Comparison of ENCODE assay signal across 9 cellular contexts in the genomic region with DNA sequence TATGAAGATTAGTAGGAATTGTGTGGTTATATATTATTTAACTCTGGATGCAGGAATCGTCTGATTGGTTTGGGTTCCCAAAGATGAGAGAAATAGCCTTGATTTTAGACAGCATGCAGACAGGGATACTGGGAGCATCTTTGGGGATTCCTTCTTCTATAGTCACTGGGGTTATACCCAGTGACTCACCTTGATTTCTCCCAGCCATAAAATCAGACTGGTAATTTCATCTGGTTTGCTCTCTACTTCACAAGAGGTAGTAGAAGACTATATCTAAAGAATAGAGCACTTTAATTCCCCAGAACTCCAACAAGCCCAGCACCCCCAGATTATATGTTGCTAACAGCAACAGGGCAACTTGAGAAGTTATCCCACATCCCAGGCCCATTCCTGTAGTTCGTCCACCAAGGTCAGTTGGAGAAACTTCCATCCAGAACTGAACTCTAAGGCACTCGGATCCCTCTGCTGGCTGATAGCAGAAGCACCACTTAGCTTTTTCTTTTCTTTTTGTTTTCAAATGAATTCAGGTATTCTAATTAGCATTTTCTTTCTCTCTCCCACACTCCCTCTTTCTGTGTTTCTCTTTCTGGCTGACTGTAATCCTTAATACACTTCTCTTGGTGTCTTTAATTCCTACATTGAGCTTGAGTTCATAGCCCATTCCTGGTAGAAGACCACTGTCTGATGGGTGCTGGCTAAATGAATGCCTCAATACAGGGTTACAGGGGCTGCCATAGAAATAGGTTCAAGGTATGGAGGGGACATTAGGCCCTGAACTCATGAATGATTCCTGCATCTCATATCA. TPM values are rescaled to one million over a fixed set of nuclear protein-coding genes. Genes with fewer than 3 reads are reported as not detected.
DNase-seq lines count a peak whose midpoint lies in the region; ATAC-seq and TF ChIP-seq lines count a peak whose summit lies in the region.
"Had no signal": no experiment of that assay in that cellular context is flagged by ENCODE, and none has a peak within 500 bp of the region (broad histone marks: within the 10 kb centered on the region; RNA-seq: fewer than 3 reads in every experiment).

No MANE protein-coding gene starts in this region.

- H3K4me3 Mint-ChIP-seq in CD4-positive, alpha-beta memory T cell = peak overlapping the region in 7 of 8 donors; percentile 32 to 82 (median 63)
- H3K4me3 Mint-ChIP-seq in central memory CD8-positive, alpha-beta T cell = no peak overlapping the region
- H3K4me3 Mint-ChIP-seq: T-helper 1 cell treated with Interleukin-12 subunit alpha and Interleukin-12 subunit beta and Interleukin-4 antibody, amounts not matched to agents 30 μg/mL and 1 μg/mL, for 36 hours had no signal

- intact Hi-C loops in CD4-positive, alpha-beta memory T cell (cut with micrococcal nuclease) = loop anchor here (1.0 to 10.0 kb wide), 7 partner anchors 10 to 935 kb away; a partner anchor contains a TSS

- H3K4me3 ChIP-seq in CD4-positive, alpha-beta memory T cell (ENCODE audit: low read length in 2 of 2) = no peak overlapping the region
- H3K4me3 ChIP-seq in Loucy (ENCODE audit: low read length, poor library complexity, severe bottlenecking) = peak overlapping the region; percentile 18
- H3K4me3 ChIP-seq in upper lobe of left lung = no peak overlapping the region

- no peaks in the 10 kb centered on the region for H3K9me3 ChIP-seq in CD4-positive, alpha-beta memory T cell (ENCODE audit: control insufficient read depth in 1 of 2, low read length in 2 of 2)
- H3K9me3 ChIP-seq in Loucy (ENCODE audit: insufficient read depth, low read depth, low read length) = no peaks in the 10 kb centered on the region
- H3K9me3 ChIP-seq in upper lobe of left lung = no peaks in the 10 kb centered on the region

- no peaks in the 10 kb centered on the region for H3K9me2 ChIP-seq in Loucy (replicated peaks; ENCODE audit: low read depth, low read length)

- H3K4me1 Mint-ChIP-seq in CD4-positive, alpha-beta memory T cell = peaks cover 51 to 84% (median 60%) of the 10 kb centered on the region in 4 donors
- H3K4me1 Mint-ChIP-seq in central memory CD8-positive, alpha-beta T cell = peaks cover 49% of the 10 kb centered on the region

- H4K20me1 ChIP-seq in Loucy (ENCODE audit: insufficient read depth, low read length, poor library complexity, severe bottlenecking) = no peaks in the 10 kb centered on the region

- H3F3A ChIP-seq in Loucy (ENCODE audit: low read depth) = peaks cover 3% of the 10 kb centered on the region; the same call in 1 of the 2 replicates

- H3K36me3 Mint-ChIP-seq in CD4-positive, alpha-beta memory T cell = peaks cover 26 to 28% of the 10 kb centered on the region in 2 donors
- H3K36me3 Mint-ChIP-seq in central memory CD8-positive, alpha-beta T cell (ENCODE audit: insufficient read depth) = peaks cover 18% of the 10 kb centered on the region

- CTCF ChIA-PET in CD4-positive, alpha-beta memory T cell (lab: Charles Lee; ENCODE audit: partially characterized antibody) = interaction anchor here (0.7 to 14.8 kb wide), 30 partner anchors 9 to 265 kb away, joined by 3 to 287 read pairs (median 4); a partner anchor contains a TSS

- H3K27ac Mint-ChIP-seq in CD4-positive, alpha-beta memory T cell = peak overlapping the region; percentile 95 to 99 (median 96)
- peak overlapping the region; percentile 47 for H3K27ac Mint-ChIP-seq in central memory CD8-positive, alpha-beta T cell (ENCODE audit: low read depth)

- peak overlapping the region; percentile 67 for H3K27ac ChIP-seq in CD4-positive, alpha-beta memory T cell (ENCODE audit: low read depth, low read length)
- no peak overlapping the region for H3K27ac ChIP-seq in upper lobe of left lung

- H3K79me2 ChIP-seq in Loucy (ENCODE audit: insufficient read depth, low read length) = no peaks in the 10 kb centered on the region

- H3K27me3 ChIP-seq in CD4-positive, alpha-beta memory T cell (ENCODE audit: insufficient read depth, low read length) = no peaks in the 10 kb centered on the region
- H3K27me3 ChIP-seq in Loucy (ENCODE audit: insufficient read depth, low read length, poor library complexity, severe bottlenecking) (no peaks in the 10 kb centered on the region), upper lobe of left lung (no peaks in the 10 kb centered on the region)

- TF ChIP-seq POLR2A in upper lobe of left lung (IDR thresholded peaks at IDR 0.05) = no peak

- peak overlapping the region; percentile 23 for H3K9ac ChIP-seq in Loucy (ENCODE audit: low read depth, low read length, poor library complexity, severe bottlenecking)

- POLR2A ChIA-PET in CD4-positive, alpha-beta memory T cell (lab: Charles Lee; ENCODE audit: partially characterized antibody) = interaction anchor here (0.5 to 8.7 kb wide), 17 partner anchors 11 to 263 kb away, joined by 3 to 164 read pairs (median 5); a partner anchor contains a TSS

- peaks cover 0 to 7% (median 0%) of the 10 kb centered on the region in 8 donors for H3K9me3 Mint-ChIP-seq in CD4-positive, alpha-beta memory T cell
- peaks cover 13% of the 10 kb centered on the region for H3K9me3 Mint-ChIP-seq in central memory CD8-positive, alpha-beta T cell
- H3K9me3 Mint-ChIP-seq: T-helper 1 cell treated with Interleukin-12 subunit alpha and Interleukin-12 subunit beta and Interleukin-4 antibody, amounts not matched to agents 30 μg/mL and 1 μg/mL, for 36 hours had no signal

- peaks cover 68% of the 10 kb centered on the region for H3K4me1 ChIP-seq in CD4-positive, alpha-beta memory T cell (ENCODE audit: insufficient read depth, low read length)
- peaks cover 55% of the 10 kb centered on the region for H3K4me1 ChIP-seq in Loucy (ENCODE audit: insufficient read depth, low read length, poor library complexity, severe bottlenecking)
- peaks cover 0 to 4% (median 0%) of the 10 kb centered on the region in 4 donors for H3K4me1 ChIP-seq in upper lobe of left lung

- no peaks in the 10 kb centered on the region for H3K27me3 Mint-ChIP-seq in CD4-positive, alpha-beta memory T cell
- H3K27me3 Mint-ChIP-seq in central memory CD8-positive, alpha-beta T cell = no peaks in the 10 kb centered on the region

- peak overlapping the region; percentile 66 for H3K4me2 ChIP-seq in Loucy (ENCODE audit: low read depth, low read length, poor library complexity, severe bottlenecking)

- no peak for TF ChIP-seq EP300 in upper lobe of left lung (IDR thresholded peaks at IDR 0.05)

- ATAC-seq in GM18858 (IDR thresholded peaks at IDR 0.05; ENCODE audit: unreplicated experiment) (peak; percentile 42), upper lobe of left lung (ENCODE audit: low FRiP score in 2 of 2) (peak in 1 of 2 donors; percentile 74)
- ATAC-seq in central memory CD8-positive, alpha-beta T cell (replicated peaks; ENCODE audit: extremely low read depth, poor library complexity, severe bottlenecking) = no peak

- WGBS in upper lobe of left lung, 2 donors = 31 to 33% methylated on average over 3 of the region's 3 CpGs

- peak; percentile 36 to 53 (median 47) for DNase-seq in CD4-positive, alpha-beta memory T cell
- peak; percentile 57 for DNase-seq in SK-N-DZ (ENCODE audit: low spot score)
- no peak for DNase-seq in central memory CD8-positive, alpha-beta T cell (ENCODE audit: low spot score in 2 of 2)
- peak; percentile 82 for DNase-seq in left kidney (ENCODE audit: low read depth, low spot score)
- DNase-seq in upper lobe of left lung = peak in 1 of 2 donors; percentile 30
- no peak for DNase-seq in cortex of kidney (lab: John Stamatoyannopoulos, UW)

- TF ChIP-seq CTCF in Loucy (conservative IDR thresholded peaks at IDR 0.05; ENCODE audit: low read length) (peak; percentile 99), upper lobe of left lung (IDR thresholded peaks at IDR 0.05) (peak; percentile 55 to 80 (median 74))

- H3K36me3 ChIP-seq in CD4-positive, alpha-beta memory T cell (ENCODE audit: insufficient read depth, low read length) = peaks cover 15% of the 10 kb centered on the region
- H3K36me3 ChIP-seq in Loucy (ENCODE audit: insufficient read depth, low read length) = no peaks in the 10 kb centered on the region
- peaks cover 0 to 12% (median 9%) of the 10 kb centered on the region in 4 donors for H3K36me3 ChIP-seq in upper lobe of left lung

- 0 out of 2 replicates have a peak overlapping the region, but pooled peaks have one; percentile 45 for H2AFZ ChIP-seq in Loucy (ENCODE audit: low read length)

RNA-seq across cellular contexts. Expression of a gene that starts 20.4 kb away (rescaled TPM):
- total RNA-seq in CD4-positive, alpha-beta memory T cell = 10 to 100 TPM in 1 of 2 experiments, 1 to 10 TPM in 1; 6.4 to 10.4 TPM
- polyA plus RNA-seq in CD4-positive, alpha-beta memory T cell = 1 to 10 TPM; 1.5 to 1.8 TPM
- polyA plus RNA-seq in SK-N-DZ (2014; cell fraction: cytosol; rRNA removed) = 18.0 and 22.3 TPM in 2 replicates
- 185 and 253 TPM in 2 replicates for polyA plus RNA-seq in SK-N-DZ (2014; cell fraction: nucleus; rRNA removed)
- 10 to 100 TPM; 16.2 to 96.4 (median 21.6) TPM for total RNA-seq in upper lobe of left lung

RNA-seq across cellular contexts. Expression of a gene that starts 37.8 kb away (rescaled TPM):
- total RNA-seq in CD4-positive, alpha-beta memory T cell = 10 to 100 TPM; 36.4 to 40.9 TPM
- 10 to 100 TPM; 14.5 to 30.3 TPM for polyA plus RNA-seq in CD4-positive, alpha-beta memory T cell
- polyA plus RNA-seq in SK-N-DZ (2014; cell fraction: cytosol; rRNA removed) = 63.1 and 66.3 TPM in 2 replicates
- 14.9 and 19.3 TPM in 2 replicates for polyA plus RNA-seq in SK-N-DZ (2014; cell fraction: nucleus; rRNA removed)
- 10 to 100 TPM in 3 of 6 donors, 1 to 10 TPM in 3; 3.4 to 21.6 (median 9.3) TPM for total RNA-seq in upper lobe of left lung

Comparison
In these comparisons a context has a peak if more than half of its experiments do, and no peak if none do; other contexts are left out.
1. DNase-seq: peak in CD4-positive, alpha-beta memory T cell (5 of 5), SK-N-DZ (single experiment) and left kidney (single experiment); none in central memory CD8-positive, alpha-beta T cell (0 of 2) and cortex of kidney (single experiment).